1 cellular context compared by ENCODE assay signal in genomic region chr3:9869955-9870354, GRCh38.
TF ChIP-seq lines count a peak whose summit lies in the region.

No MANE protein-coding gene starts in this region.

TF ChIP-seq in A549, 52 proteins besides CTCF, POLR2A, EP300 and RAD21:
- no peak for TF ChIP-seq HMGXB4 (CRISPR knock-in tag; IDR thresholded peaks at IDR 0.05; ENCODE audit: borderline replicate concordance)
- TF ChIP-seq HOXB13 (CRISPR knock-in tag; IDR thresholded peaks at IDR 0.05; ENCODE audit: low read depth) = no peak
- TF ChIP-seq FOSL2 (IDR thresholded peaks at IDR 0.05) = no peak
- TF ChIP-seq FOSL2 (CRISPR knock-in tag; IDR thresholded peaks at IDR 0.05) = no peak
- TF ChIP-seq NFE2L2 (conservative IDR thresholded peaks at IDR 0.05; ENCODE audit: low read length) = no peak
- no peak for TF ChIP-seq FOXS1 (CRISPR knock-in tag; IDR thresholded peaks at IDR 0.05)
- TF ChIP-seq KDM1A (IDR thresholded peaks at IDR 0.05; ENCODE audit: low read depth) = no peak
- TF ChIP-seq TFCP2L1 (CRISPR knock-in tag; IDR thresholded peaks at IDR 0.05) = no peak
- no peak for TF ChIP-seq CHD4 (IDR thresholded peaks at IDR 0.05; ENCODE audit: borderline replicate concordance)
- no peak for TF ChIP-seq E2F6 (IDR thresholded peaks at IDR 0.05; ENCODE audit: borderline replicate concordance, low read depth)
TF ChIP-seq in A549: peak in this region for 0.
